8 cellular contexts compared by ENCODE assay signal in the genomic region with DNA sequence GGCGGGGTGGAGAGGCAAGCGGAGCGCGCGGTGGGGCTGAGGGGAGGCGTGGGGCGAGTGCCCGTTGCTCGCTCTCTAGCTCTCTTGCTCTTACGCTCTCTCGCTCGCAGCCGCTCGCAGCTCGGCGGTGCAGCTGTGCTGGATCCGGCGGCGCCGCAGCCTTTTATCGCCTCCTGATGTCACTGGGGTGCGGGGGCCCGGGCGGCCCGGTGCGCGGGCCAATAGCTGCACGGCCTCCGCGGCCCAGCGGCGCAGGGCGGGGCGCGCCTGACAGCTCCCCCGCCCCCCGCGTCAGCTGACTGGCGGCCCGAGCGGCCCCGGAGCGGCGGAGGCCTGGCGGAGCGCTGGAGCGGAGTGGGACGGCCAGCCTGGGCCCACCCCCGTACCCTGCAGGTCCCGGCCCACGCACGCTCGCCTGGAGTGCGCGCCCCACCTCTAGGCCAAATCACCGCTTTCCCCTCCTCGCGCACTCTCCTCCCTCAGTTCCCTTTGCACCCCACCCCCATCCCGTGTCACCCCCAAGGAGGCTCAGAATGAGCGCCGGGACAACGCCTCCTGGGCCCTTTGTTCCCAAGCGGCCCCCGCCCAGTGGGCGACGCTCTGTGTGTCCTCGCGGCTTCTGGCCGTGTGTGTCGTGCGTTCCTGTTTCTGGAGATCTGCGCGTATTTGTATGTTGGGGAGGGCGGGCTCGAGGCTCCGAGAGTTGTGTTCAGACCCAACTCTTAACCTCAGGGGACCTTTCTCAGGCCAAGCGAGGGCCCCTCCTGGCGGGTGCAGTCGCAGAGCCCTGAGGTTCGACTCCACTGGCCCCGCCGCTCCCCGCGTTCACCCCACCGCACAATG. TPM values are rescaled to one million over a fixed set of nuclear protein-coding genes. Genes with fewer than 3 reads are reported as not detected.
DNase-seq lines count a peak whose midpoint lies in the region; ATAC-seq and TF ChIP-seq lines count a peak whose summit lies in the region.

A gene (minus strand): TSS at position 137 of the 843 bp plus-strand sequence. CDS start 386 bp downstream, outside the sequence.

- H3K9ac ChIP-seq in neural progenitor cell: no peak within 1 kb of the TSS

- WGBS in thyroid gland, 2 donors: 0% methylated on average over 15 to 23 of the region's 85 CpGs

- peaks cover 63% of the 10 kb centered on the region for H4K20me1 ChIP-seq in neural progenitor cell (ENCODE audit: low read depth)

- H3K9me3 ChIP-seq in neural progenitor cell (ENCODE audit: low read depth) (no peaks in the 10 kb centered on the region), thyroid gland (no peaks in the 10 kb centered on the region)

- TF ChIP-seq POLR2A in thyroid gland (IDR thresholded peaks at IDR 0.05): peak; percentile 99 to 100

- peaks cover 31% of the 10 kb centered on the region for H3F3A ChIP-seq in neural progenitor cell (ENCODE audit: low read depth)

- intact Hi-C loops in thyroid gland (cut with DNase I): loop anchor here (10.0 kb wide), 1 partner anchor 925 kb away; a partner anchor contains a TSS

- H3K27ac ChIP-seq in neural progenitor cell (no peak within 1 kb of the TSS), thyroid gland (peak within 1 kb of the TSS; percentile 96 to 98 (median 98))

- peaks cover 88% of the 10 kb centered on the region for H3K27me3 Mint-ChIP-seq in neural progenitor cell (ENCODE audit: insufficient read depth, low read depth)

- H3K4me1 ChIP-seq in neural progenitor cell (peaks cover 33% of the 10 kb centered on the region), thyroid gland (peaks cover 5 to 23% of the 10 kb centered on the region in 2 donors)

- H3K36me3 Mint-ChIP-seq in activated naive CD4-positive, alpha-beta T cell treated with anti-CD3 and anti-CD28 coated beads, Interleukin-2, amount 50 U/mL, for 72 hours: peaks cover 0 to 11% of the 10 kb centered on the region in 2 donors
- no peaks in the 10 kb centered on the region for H3K36me3 Mint-ChIP-seq in neural progenitor cell

- H3K27ac Mint-ChIP-seq in activated naive CD4-positive, alpha-beta T cell treated with anti-CD3 and anti-CD28 coated beads, Interleukin-2, amount 50 U/mL, for 72 hours: no peak within 1 kb of the TSS
- H3K27ac Mint-ChIP-seq in neural progenitor cell: no peak within 1 kb of the TSS

- peaks cover 22% of the 10 kb centered on the region for H3K4me1 Mint-ChIP-seq in neural progenitor cell

- H3K4me2 ChIP-seq in neural progenitor cell: peak within 1 kb of the TSS; percentile 91

- H3K79me2 ChIP-seq in neural progenitor cell (ENCODE audit: low read depth): no peaks in the 10 kb centered on the region

- peak within 1 kb of the TSS; percentile 57 for H3K4me3 ChIP-seq in neural progenitor cell
- peak within 1 kb of the TSS; percentile 73 to 84 (median 75) for H3K4me3 ChIP-seq in thyroid gland (replicated peaks in 1 of 3)

- H3K4me3 Mint-ChIP-seq in neural progenitor cell: peak within 1 kb of the TSS; percentile 88

- peaks cover 100% of the 10 kb centered on the region for H3K27me3 ChIP-seq in neural progenitor cell
- H3K27me3 ChIP-seq in thyroid gland: no peaks in the 10 kb centered on the region

- H3K9me3 Mint-ChIP-seq in activated naive CD4-positive, alpha-beta T cell treated with anti-CD3 and anti-CD28 coated beads, Interleukin-2, amount 50 U/mL, for 72 hours: no peaks in the 10 kb centered on the region
- H3K9me3 Mint-ChIP-seq in neural progenitor cell: no peaks in the 10 kb centered on the region

- peak; percentile 42 for ATAC-seq in HG02852 (IDR thresholded peaks at IDR 0.05; ENCODE audit: unreplicated experiment)
- peak; percentile 54 to 81 for ATAC-seq in activated naive CD4-positive, alpha-beta T cell treated with anti-CD3 and anti-CD28 coated beads, Interleukin-2, amount 50 U/mL, for 72 hours

- TF ChIP-seq CTCF in neural progenitor cell (IDR thresholded peaks at IDR 0.05) (no peak), thyroid gland (IDR thresholded peaks at IDR 0.05) (no peak)

- DNase-seq in NCI-H146 (lab: John Stamatoyannopoulos, UW) (peak; percentile 47), NCI-H146 treated with DMSO at 0.1 percent for 48 hours (lab: John Stamatoyannopoulos, UW; ENCODE audit: unreplicated experiment) (no peak), NCI-H446 (lab: John Stamatoyannopoulos, UW) (peak; percentile 86 to 96), germinal center (ENCODE audit: low spot score) (peak; percentile 89), neural progenitor cell (ENCODE audit: low spot score) (peak; percentile 96), thyroid gland (peak; percentile 95)
- peak in 1 of 2 donors; percentile 61 for DNase-seq in activated naive CD4-positive, alpha-beta T cell treated with anti-CD3 and anti-CD28 coated beads, Interleukin-2, amount 50 U/mL, for 72 hours (ENCODE audit: low spot score in 2 of 2)

- H3K36me3 ChIP-seq in neural progenitor cell (no peaks in the 10 kb centered on the region), thyroid gland (no peaks in the 10 kb centered on the region)

- peak within 1 kb of the TSS; percentile 80 for H2AFZ ChIP-seq in neural progenitor cell (replicated peaks)

RNA-seq across cellular contexts. Expression of the gene that starts here (rescaled TPM):
- total RNA-seq in activated naive CD4-positive, alpha-beta T cell treated with anti-CD3 and anti-CD28 coated beads, Interleukin-2, amount 50 U/mL, for 72 hours: under 1 TPM in 1 of 2 donors, not detected in 1; 0.12 TPM
- total RNA-seq in neural progenitor cell (ENCODE audit: low replicate concordance) (0.64 and 1.3 TPM in 2 replicates), thyroid gland (10 to 100 TPM; 34.4 to 46.1 (median 43.5) TPM)

Comparison
In these comparisons a context has a peak if more than half of its experiments do, and no peak if none do; other contexts are left out.
1. RNA of the gene that starts here (total RNA-seq): 34.4 to 46.1 TPM in thyroid gland; 0.64 to 1.3 TPM in neural progenitor cell and 0.12 TPM in activated naive CD4-positive, alpha-beta T cell treated with anti-CD3 and anti-CD28 coated beads, Interleukin-2, amount 50 U/mL, for 72 hours; every median in the first group is over 10 times any median in the second.
2. Peak in ATAC-seq in activated naive CD4-positive, alpha-beta T cell treated with anti-CD3 and anti-CD28 coated beads, Interleukin-2, amount 50 U/mL, for 72 hours; RNA of the gene not detected or under 1 TPM.